15 cellular contexts compared by ENCODE assay signal in genomic region chr9:95773061-95773433, GRCh38.
DNase-seq lines count a peak whose midpoint lies in the region; ATAC-seq and TF ChIP-seq lines count a peak whose summit lies in the region.
"Had no signal": no experiment of that assay in that cellular context is flagged by ENCODE, and none has a peak within 500 bp of the region (broad histone marks: within the 10 kb centered on the region; RNA-seq: fewer than 3 reads in every experiment).

No MANE protein-coding gene starts in this region.

- H3K9me3 Mint-ChIP-seq in stimulated activated memory B cell treated with anti-CD40 and anti-IgM and Interleukin-4, amounts not matched to agents 10 μg/mL and 1 μg/mL and 100 μg/mL, for 72 hours = no peaks in the 10 kb centered on the region
- H3K9me3 Mint-ChIP-seq: CD4-positive, CD25-positive, alpha-beta regulatory T cell had no signal

- 51 to 57% methylated on average over 4 of the region's 4 CpGs for WGBS in sigmoid colon, 2 donors

- intact Hi-C loops in sigmoid colon (cut with DNase I) = loop anchor here (2.0 to 5.0 kb wide), 3 partner anchors 104 to 444 kb away; partner anchors contain the start of genes ERCC6L2 and PTCH1

- peak overlapping the region; percentile 75 for H3K27ac ChIP-seq in VCaP
- H3K27ac ChIP-seq in sigmoid colon = peak overlapping the region; percentile 70 to 85 (median 84)

- H3K27me3 Mint-ChIP-seq in stimulated activated memory B cell treated with anti-CD40 and anti-IgM and Interleukin-4, amounts not matched to agents 10 μg/mL and 1 μg/mL and 100 μg/mL, for 72 hours = peaks cover 9% of the 10 kb centered on the region

- H3K4me1 ChIP-seq in sigmoid colon = peaks cover 0 to 39% (median 26%) of the 10 kb centered on the region in 4 donors

- DNase-seq in EH (ENCODE audit: low read depth) = peak; percentile 63
- DNase-seq in fibroblast of gingiva (ENCODE audit: low read depth) = peak; percentile 89
- no peak for DNase-seq in sigmoid colon
- no peak for DNase-seq in stimulated activated CD4-positive, alpha-beta T cell treated with anti-CD3 and anti-CD28 coated beads, Interleukin-4, amount 100 ng/mL, for 1 hour
- no peak for DNase-seq in NCI-H1694 treated with DMSO at 0.1 percent for 48 hours (lab: John Stamatoyannopoulos, UW)
- DNase-seq: activated CD4-positive, alpha-beta T cell treated with anti-CD3 and anti-CD28 coated beads, Interleukin-2, amount 50 U/mL, for 1 hour; activated naive CD4-positive, alpha-beta T cell; CD4-positive, CD25-positive, alpha-beta regulatory T cell; NCI-H2029; T-helper 1 cell had no signal

- no peak for TF ChIP-seq EP300 in sigmoid colon (IDR thresholded peaks at IDR 0.05)

- no peaks in the 10 kb centered on the region for H3K36me3 Mint-ChIP-seq in stimulated activated memory B cell treated with anti-CD40 and anti-IgM and Interleukin-4, amounts not matched to agents 10 μg/mL and 1 μg/mL and 100 μg/mL, for 72 hours
- H3K36me3 Mint-ChIP-seq: CD4-positive, CD25-positive, alpha-beta regulatory T cell had no signal

- H3K4me3 ChIP-seq in sigmoid colon = peak overlapping the region in 1 of 4 donors; percentile 24
- H3K4me3 ChIP-seq: lung had no signal

- TF ChIP-seq POLR2A in sigmoid colon (IDR thresholded peaks at IDR 0.05) = no peak

- no peaks in the 10 kb centered on the region for H3K9me3 ChIP-seq in sigmoid colon
- H3K9me3 ChIP-seq: heart right ventricle had no signal

- no peak overlapping the region for H3K27ac Mint-ChIP-seq in stimulated activated memory B cell treated with anti-CD40 and anti-IgM and Interleukin-4, amounts not matched to agents 10 μg/mL and 1 μg/mL and 100 μg/mL, for 72 hours
- H3K27ac Mint-ChIP-seq: CD4-positive, CD25-positive, alpha-beta regulatory T cell had no signal

- no peak for TF ChIP-seq CTCF in VCaP (conservative IDR thresholded peaks at IDR 0.05)
- no peak for TF ChIP-seq CTCF in sigmoid colon (IDR thresholded peaks at IDR 0.05)

- ATAC-seq in stimulated activated memory B cell treated with anti-CD40 and anti-IgM and Interleukin-4, amounts not matched to agents 10 μg/mL and 1 μg/mL and 100 μg/mL, for 72 hours = no peak
- no peak for ATAC-seq in GM21423 (IDR thresholded peaks at IDR 0.05; ENCODE audit: unreplicated experiment)

- no peaks in the 10 kb centered on the region for H3K27me3 ChIP-seq in sigmoid colon

- no peak overlapping the region for H3K4me3 Mint-ChIP-seq in stimulated activated memory B cell treated with anti-CD40 and anti-IgM and Interleukin-4, amounts not matched to agents 10 μg/mL and 1 μg/mL and 100 μg/mL, for 72 hours
- H3K4me3 Mint-ChIP-seq: CD4-positive, CD25-positive, alpha-beta regulatory T cell had no signal

- H3K36me3 ChIP-seq in sigmoid colon = no peaks in the 10 kb centered on the region
- H3K36me3 ChIP-seq: heart right ventricle had no signal

- no peaks in the 10 kb centered on the region for H3K4me1 Mint-ChIP-seq in stimulated activated memory B cell treated with anti-CD40 and anti-IgM and Interleukin-4, amounts not matched to agents 10 μg/mL and 1 μg/mL and 100 μg/mL, for 72 hours

Comparison
In these comparisons a context has a peak if more than half of its experiments do, and no peak if none do; other contexts are left out.
1. DNase-seq: peak in EH (single experiment) and fibroblast of gingiva (single experiment); none in sigmoid colon (single experiment), stimulated activated CD4-positive, alpha-beta T cell treated with anti-CD3 and anti-CD28 coated beads, Interleukin-4, amount 100 ng/mL, for 1 hour (single experiment) and NCI-H1694 treated with DMSO at 0.1 percent for 48 hours (single experiment).